ENCODE assay signal across 24 cellular contexts in genomic region chr10:811781-812180, GRCh38.
DNase-seq lines count a peak whose midpoint lies in the region; ATAC-seq, FAIRE-seq and TF ChIP-seq lines count a peak whose summit lies in the region.
"Had no signal": no experiment of that assay in that cellular context is flagged by ENCODE, and none has a peak within 500 bp of the region (broad histone marks: within the 10 kb centered on the region; RNA-seq: fewer than 3 reads in every experiment).

No MANE protein-coding gene starts in this region.

- no peaks in the 10 kb centered on the region for H3K9me3 Mint-ChIP-seq in Calu3 (ENCODE audit: low read depth, unreplicated experiment)
- H3K9me3 Mint-ChIP-seq in astrocyte (ENCODE audit: unreplicated experiment): no peaks in the 10 kb centered on the region
- H3K9me3 Mint-ChIP-seq in WTC11: no peaks in the 10 kb centered on the region
- H3K9me3 Mint-ChIP-seq: CD4-positive, CD25-positive, alpha-beta regulatory T cell had no signal

- DNase-seq in AG10803 (ENCODE audit: low read depth) (peak; percentile 16), Calu3 (no peak), astrocyte (ENCODE audit: low read depth) (peak; percentile 45), osteoblast (ENCODE audit: insufficient read length, low spot score, missing footprints) (peak; percentile 22), AML-193 (lab: John Stamatoyannopoulos, UW) (no peak), 8988T (no peak), WTC11 (ENCODE audit: low spot score) (no peak)
- DNase-seq: ACHN; CD4-positive, CD25-positive, alpha-beta regulatory T cell; COR-L47; DND-41; GM23248; HCEC 1CT; KBM-7; MM.1S; NCI-H1048; NCI-H1436; NCI-H187 treated with DMSO at 0.1 percent for 48 hours; NCI-H2107; NCI-H510A; NK-92 treated with Interleukin-12 subunit alpha and Interleukin-12 subunit beta, amount 100 ng/mL, for 24 hours; SIG-M5; SK-N-SH had no signal

- POLR2A ChIA-PET in WTC11 (lab: Charles Lee): no interaction called here

- H3K27me3 ChIP-seq in astrocyte (ENCODE audit: insufficient read depth, low read length) (no peaks in the 10 kb centered on the region), osteoblast (ENCODE audit: insufficient read depth, low read length) (no peaks in the 10 kb centered on the region)

- no peak overlapping the region for H3K4me2 ChIP-seq in astrocyte (ENCODE audit: low read length)
- no peak overlapping the region for H3K4me2 ChIP-seq in osteoblast (ENCODE audit: insufficient read depth, low read length)
- H3K4me2 ChIP-seq: SK-N-SH had no signal

- FAIRE-seq in astrocyte (lab: Jason Lieb, UNC): no peak
- FAIRE-seq: GM12891 had no signal

- H3K9ac ChIP-seq in astrocyte (ENCODE audit: low read length): no peak overlapping the region
- H3K9ac ChIP-seq: GM23248, SK-N-SH had no signal

- H3K36me3 ChIP-seq in astrocyte (ENCODE audit: insufficient read depth, low read length) (peaks cover 53% of the 10 kb centered on the region), osteoblast (ENCODE audit: insufficient read depth, low read length) (peaks cover 82% of the 10 kb centered on the region)

- BruUV-seq in Calu3 (replicated peaks; lab: Mats Ljungman, UMichigan): TSS peak; percentile 55

- H3K9me3 ChIP-seq in astrocyte (ENCODE audit: insufficient read depth, low read depth, low read length) (no peaks in the 10 kb centered on the region), osteoblast (ENCODE audit: low read depth, low read length) (no peaks in the 10 kb centered on the region)
- H3K9me3 ChIP-seq: SK-N-SH had no signal

- H3K4me3 Mint-ChIP-seq in Calu3 (ENCODE audit: low read depth, unreplicated experiment) (no peak overlapping the region), astrocyte (ENCODE audit: unreplicated experiment) (no peak overlapping the region), WTC11 (no peak overlapping the region)
- H3K4me3 Mint-ChIP-seq: CD4-positive, CD25-positive, alpha-beta regulatory T cell had no signal

- CTCF ChIA-PET in Calu3 (lab: Charles Lee): interaction anchor here (0.5 kb wide), 1 partner anchor 694 kb away, joined by 3 read pairs; no protein-coding TSS in a partner anchor
- CTCF ChIA-PET in WTC11 (lab: Charles Lee): no interaction called here

- H3K4me3 ChIP-seq in AG10803 (ENCODE audit: low read length) (no peak overlapping the region), astrocyte (ENCODE audit: insufficient read depth, low read depth, low read length) (no peak overlapping the region), osteoblast (ENCODE audit: insufficient read depth, low read length) (no peak overlapping the region)
- H3K4me3 ChIP-seq: GM23248 had no signal

- H2AFZ ChIP-seq in astrocyte (ENCODE audit: low read depth, low read length) (no peak overlapping the region), osteoblast (ENCODE audit: low read length) (no peak overlapping the region)
- H2AFZ ChIP-seq: GM23248 had no signal

- H3K4me1 Mint-ChIP-seq in Calu3 (ENCODE audit: low read depth, unreplicated experiment) (no peaks in the 10 kb centered on the region), astrocyte (ENCODE audit: low read depth, unreplicated experiment) (peaks cover 18% of the 10 kb centered on the region), WTC11 (no peaks in the 10 kb centered on the region)

- no peak for ATAC-seq in WTC11

- no peaks in the 10 kb centered on the region for H3K27me3 Mint-ChIP-seq in Calu3 (ENCODE audit: unreplicated experiment)
- H3K27me3 Mint-ChIP-seq in astrocyte (ENCODE audit: low read depth, unreplicated experiment): no peaks in the 10 kb centered on the region
- H3K27me3 Mint-ChIP-seq in WTC11 (ENCODE audit: low read depth): no peaks in the 10 kb centered on the region; the same call in 1 of the 2 replicates
- H3K27me3 Mint-ChIP-seq: CD4-positive, CD25-positive, alpha-beta regulatory T cell had no signal

- peaks cover 6% of the 10 kb centered on the region for H3K79me2 ChIP-seq in astrocyte (ENCODE audit: insufficient read depth, low read length)
- H3K79me2 ChIP-seq in osteoblast (ENCODE audit: insufficient read depth, low read length): peaks cover 13% of the 10 kb centered on the region

- H3K27ac ChIP-seq in astrocyte (ENCODE audit: low read depth, low read length): no peak overlapping the region
- H3K27ac ChIP-seq in osteoblast (ENCODE audit: low read depth, low read length): no peak overlapping the region
- H3K27ac ChIP-seq: GM23248 had no signal

- TF ChIP-seq CTCF in AG10803 (conservative IDR thresholded peaks at IDR 0.05; ENCODE audit: low read length) (no peak), Calu3 (IDR thresholded peaks at IDR 0.05; ENCODE audit: unreplicated experiment) (no peak), astrocyte (IDR thresholded peaks at IDR 0.05; ENCODE audit: insufficient read depth, low read depth, low read length) (no peak), osteoblast (IDR thresholded peaks at IDR 0.05; ENCODE audit: extremely low read depth, low read depth, low read length) (no peak), WTC11 (IDR thresholded peaks at IDR 0.05) (no peak)

- H4K20me1 ChIP-seq in astrocyte (ENCODE audit: insufficient read depth, low read length): peaks cover 42% of the 10 kb centered on the region
- peaks cover 15% of the 10 kb centered on the region for H4K20me1 ChIP-seq in osteoblast (ENCODE audit: insufficient read depth, low read length)

- intact Hi-C loops in Calu3 (cut with micrococcal nuclease; ENCODE audit: unreplicated experiment): no loop called here

- H3K4me1 ChIP-seq in astrocyte (ENCODE audit: insufficient read depth, low read length) (no peaks in the 10 kb centered on the region), osteoblast (ENCODE audit: insufficient read depth, low read length) (no peaks in the 10 kb centered on the region)

- H3K36me3 Mint-ChIP-seq in Calu3 (ENCODE audit: insufficient read depth, unreplicated experiment) (peaks cover 71% of the 10 kb centered on the region), astrocyte (ENCODE audit: low read depth, unreplicated experiment) (peaks cover 37% of the 10 kb centered on the region), WTC11 (peaks cover 67% of the 10 kb centered on the region)

- H3K27ac Mint-ChIP-seq in Calu3 (ENCODE audit: unreplicated experiment) (no peak overlapping the region), astrocyte (ENCODE audit: unreplicated experiment) (peak overlapping the region; percentile 6), WTC11 (no peak overlapping the region; the same call in 1 of the 2 replicates)

TF ChIP-seq in WTC11, 78 proteins besides CTCF, POLR2A, EP300 and RAD21:
- TF ChIP-seq ZNF232 (CRISPR knock-in tag; IDR thresholded peaks at IDR 0.05) (no peak), ATF6 (CRISPR knock-in tag; IDR thresholded peaks at IDR 0.05) (no peak), ZNF396 (CRISPR knock-in tag; IDR thresholded peaks at IDR 0.05; ENCODE audit: borderline replicate concordance) (no peak), ZNF263 (CRISPR knock-in tag; IDR thresholded peaks at IDR 0.05; ENCODE audit: low read depth) (no peak), FOXP4 (CRISPR knock-in tag; IDR thresholded peaks at IDR 0.05) (no peak)

Comparison
In these comparisons a context has a peak if more than half of its experiments do, and no peak if none do; other contexts are left out.
1. DNase-seq: peak in AG10803 (single experiment), astrocyte (single experiment) and osteoblast (single experiment); none in Calu3 (single experiment), AML-193 (0 of 2), 8988T (single experiment) and WTC11 (single experiment).